21 cellular contexts compared by ENCODE assay signal in genomic region chr17:42684929-42685556, GRCh38. TPM values are rescaled to one million over a fixed set of nuclear protein-coding genes. Genes with fewer than 3 reads are reported as not detected.
DNase-seq lines count a peak whose midpoint lies in the region; ATAC-seq and TF ChIP-seq lines count a peak whose summit lies in the region.
"Had no signal": no experiment of that assay in that cellular context is flagged by ENCODE, and none has a peak within 500 bp of the region (broad histone marks: within the 10 kb centered on the region; RNA-seq: fewer than 3 reads in every experiment).

No MANE protein-coding gene starts in this region.

- H3K4me1 Mint-ChIP-seq in brain, result peaks cover 40% of the 10 kb centered on the region

- no peak overlapping the region for H3K4me3 ChIP-seq in HEK293 (ENCODE audit: low read depth, low read length)
- H3K4me3 ChIP-seq: HAP-1 had no signal

- H3K27ac Mint-ChIP-seq in brain, result peak overlapping the region in 3 of 5 experiments; percentile 2 to 69 (median 27)

- DNase-seq in left kidney (ENCODE audit: low read depth, low spot score) (peak; percentile 58), retina (peak; percentile 64), NCI-H526 treated with DMSO at 0.1 percent for 48 hours (lab: John Stamatoyannopoulos, UW) (no peak)
- no peak for DNase-seq in activated CD4-positive, alpha-beta T cell treated with anti-CD3 and anti-CD28 coated beads, Interleukin-2, amount 50 U/mL, for 1 hour
- DNase-seq: BE2C; CD4-positive, CD25-positive, alpha-beta regulatory T cell; COR-L47; DMS 273 treated with DMSO at 0.1 percent for 48 hours; GDM1; KG1; NCI-H1105 treated with DMSO at 0.1 percent for 48 hours; NCI-H1694 treated with DMSO at 0.1 percent for 48 hours; NCI-H2107; NCI-H510A; NCI-H774; SHP77 treated with DMSO at 0.1 percent for 48 hours had no signal

- peaks cover 7% of the 10 kb centered on the region for H3K27me3 Mint-ChIP-seq in brain

- peaks cover 55% of the 10 kb centered on the region for H3K36me3 Mint-ChIP-seq in brain

- H3K4me1 ChIP-seq in HEK293 (ENCODE audit: control insufficient read depth, insufficient read depth, low read length), result peaks cover 7% of the 10 kb centered on the region
- H3K4me1 ChIP-seq: BE2C had no signal

- ATAC-seq in GM19328 (IDR thresholded peaks at IDR 0.05; ENCODE audit: unreplicated experiment), result no peak
- ATAC-seq in HG03108 (IDR thresholded peaks at IDR 0.05; ENCODE audit: unreplicated experiment), result no peak

- no peak for TF ChIP-seq CTCF in HEK293 (tag by site-specific recombination; IDR thresholded peaks at IDR 0.05)
- TF ChIP-seq CTCF in brain (conservative IDR thresholded peaks at IDR 0.05), result no peak

- peaks cover 0 to 5% (median 0%) of the 10 kb centered on the region in 5 experiments for H3K9me3 Mint-ChIP-seq in brain

- CTCF ChIA-PET in HEK293 (lab: Yijun Ruan, JAX), result interaction anchor here (2.7 kb wide), 1 partner anchor 107 kb away, joined by 17 read pairs; the partner anchor contains the start of gene PSMC3IP

- H3K36me3 ChIP-seq in HEK293 (ENCODE audit: control insufficient read depth in 2 of 2, insufficient read depth in 1 of 2, low read length in 2 of 2), result peaks cover 3 to 31% of the 10 kb centered on the region in 2 experiments; a peak in 1 of 3 replicates

- H3K4me3 Mint-ChIP-seq in brain, result peak overlapping the region; percentile 6 to 89 (median 49)

- H3K27ac ChIP-seq in HEK293 (ENCODE audit: extremely low read depth, low read depth, low read length), result no peak overlapping the region

- no peaks in the 10 kb centered on the region for H3K9me3 ChIP-seq in HEK293 (ENCODE audit: control insufficient read depth, insufficient read depth, low read depth, low read length)
- H3K9me3 ChIP-seq: BE2C, HAP-1 had no signal

- POLR2A ChIA-PET in HEK293 (lab: Yijun Ruan, JAX), result interaction anchor here (0.9 kb wide), 1 partner anchor 26 kb away, joined by 3 read pairs; the partner anchor contains the start of gene TUBG2

TF ChIP-seq in HEK293, 187 proteins besides CTCF, POLR2A, EP300 and RAD21:
- TF ChIP-seq EGR2 (tag by site-specific recombination; IDR thresholded peaks at IDR 0.05; ENCODE audit: low read depth) (0 out of 2 replicates have a peak, but pooled peaks have one; percentile 17), ZNF214 (tag by site-specific recombination; IDR thresholded peaks at IDR 0.05; ENCODE audit: borderline replicate concordance) (no peak), ZBTB17 (tag by site-specific recombination; IDR thresholded peaks at IDR 0.05) (no peak), ZNF501 (tag by site-specific recombination; IDR thresholded peaks at IDR 0.05) (no peak), ZNF121 (tag by site-specific recombination; IDR thresholded peaks at IDR 0.05) (no peak), ZNF544 (tag by site-specific recombination; IDR thresholded peaks at IDR 0.05) (no peak)

RNA-seq across cellular contexts. Expression of gene CNTNAP1, which starts 2.7 kb away (rescaled TPM):
- polyA plus RNA-seq in brain (ENCODE audit: insufficient read depth, low read depth, low replicate concordance), result 20.0 TPM

RNA-seq across cellular contexts. Expression of gene CCR10, which starts 3.4 kb away (rescaled TPM):
- polyA plus RNA-seq in brain (ENCODE audit: insufficient read depth, low read depth, low replicate concordance), result 3.1 TPM

RNA-seq across cellular contexts. Expression of gene PLEKHH3, which starts 8.2 kb away (rescaled TPM):
- 38.5 TPM for polyA plus RNA-seq in brain (ENCODE audit: insufficient read depth, low read depth, low replicate concordance)

RNA-seq across cellular contexts. Expression of gene TUBG2, which starts 26.0 kb away (rescaled TPM):
- polyA plus RNA-seq in brain (ENCODE audit: insufficient read depth, low read depth, low replicate concordance), result 65.3 TPM

RNA-seq across cellular contexts. Expression of gene EZH1, which starts 59.8 kb away (rescaled TPM):
- 17.9 TPM for polyA plus RNA-seq in brain (ENCODE audit: insufficient read depth, low read depth, low replicate concordance)

Comparison
In these comparisons a context has a peak if more than half of its experiments do, and no peak if none do; other contexts are left out.
1. DNase-seq: peak in left kidney (single experiment) and retina (single experiment); none in NCI-H526 treated with DMSO at 0.1 percent for 48 hours (single experiment) and activated CD4-positive, alpha-beta T cell treated with anti-CD3 and anti-CD28 coated beads, Interleukin-2, amount 50 U/mL, for 1 hour (single experiment).